Comparison of ENCODE assay signal across 30 cellular contexts in the genomic region with DNA sequence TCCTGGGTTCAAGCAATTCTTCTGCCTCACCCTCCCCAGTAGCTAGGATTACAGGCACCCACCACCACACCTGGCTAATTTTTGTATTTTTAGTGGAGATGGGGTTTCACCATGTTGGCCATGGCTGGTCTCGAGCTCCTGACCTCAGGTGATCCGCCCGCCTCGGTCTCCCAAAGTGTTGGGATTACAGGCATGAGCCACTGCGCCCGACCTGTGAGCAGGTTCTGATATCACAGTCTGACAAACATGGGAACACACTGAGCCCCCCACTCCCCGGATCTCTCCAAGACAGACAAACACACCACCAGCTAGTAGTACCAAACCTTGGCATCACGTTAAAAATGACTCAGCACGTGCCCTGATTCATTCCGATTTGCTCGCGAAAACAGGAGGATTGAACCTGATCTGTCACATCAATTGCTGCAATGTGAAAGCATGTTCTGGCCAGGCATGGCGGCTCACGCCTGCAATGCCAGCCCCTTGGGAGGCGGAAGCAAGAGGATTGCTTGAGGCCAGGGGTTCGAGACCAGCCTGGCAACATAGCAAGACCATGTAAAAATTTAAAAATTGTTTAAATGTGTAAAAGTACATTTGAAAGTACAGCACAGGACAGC.
DNase-seq lines count a peak whose midpoint lies in the region; ATAC-seq and TF ChIP-seq lines count a peak whose summit lies in the region.
"Had no signal": no experiment of that assay in that cellular context is flagged by ENCODE, and none has a peak within 500 bp of the region (broad histone marks: within the 10 kb centered on the region; RNA-seq: fewer than 3 reads in every experiment).

No MANE protein-coding gene starts in this region.

- peaks cover 7 to 8% of the 10 kb centered on the region in 2 donors for H3K36me3 Mint-ChIP-seq in activated naive CD4-positive, alpha-beta T cell treated with anti-CD3 and anti-CD28 coated beads, Interleukin-2, amount 50 U/mL, for 72 hours
- peaks cover 8% of the 10 kb centered on the region for H3K36me3 Mint-ChIP-seq in T-helper 17 cell (ENCODE audit: low read depth)

- TF ChIP-seq CTCF in epithelial cell of esophagus (IDR thresholded peaks at IDR 0.05; ENCODE audit: insufficient read depth, low read depth, low read length, missing control alignments) (no peak), tibial artery (IDR thresholded peaks at IDR 0.05) (no peak)

- peak overlapping the region; percentile 31 to 57 for H3K27ac Mint-ChIP-seq in activated naive CD4-positive, alpha-beta T cell treated with anti-CD3 and anti-CD28 coated beads, Interleukin-2, amount 50 U/mL, for 72 hours
- H3K27ac Mint-ChIP-seq in T-helper 17 cell: peak overlapping the region; percentile 45
- H3K27ac Mint-ChIP-seq: activated CD8-positive, alpha-beta T cell treated with anti-CD3 and anti-CD28 coated beads, Interleukin-2, amount 10 ng/mL, durations not matched to agents 7 days and 5 days; HFFc6 had no signal

- no peaks in the 10 kb centered on the region for H3K9me3 Mint-ChIP-seq in activated naive CD4-positive, alpha-beta T cell treated with anti-CD3 and anti-CD28 coated beads, Interleukin-2, amount 50 U/mL, for 72 hours
- H3K9me3 Mint-ChIP-seq: brain; CD4-positive, alpha-beta memory T cell; GM23338; HFFc6; naive thymus-derived CD8-positive, alpha-beta T cell had no signal

- no peak overlapping the region for H3K4me3 ChIP-seq in epithelial cell of esophagus (ENCODE audit: low read length)
- H3K4me3 ChIP-seq in tibial artery: no peak overlapping the region
- H3K4me3 ChIP-seq: A549, GM23338, lung, PC-9, prostate gland, sigmoid colon, upper lobe of right lung had no signal

- peaks cover 56 to 95% (median 85%) of the 10 kb centered on the region in 3 donors for H3K36me3 ChIP-seq in tibial artery

- DNase-seq in activated naive CD4-positive, alpha-beta T cell treated with anti-CD3 and anti-CD28 coated beads, Interleukin-2, amount 50 U/mL, for 72 hours (ENCODE audit: low spot score in 2 of 2): peak in 1 of 2 donors; percentile 31
- no peak for DNase-seq in activated naive CD4-positive, alpha-beta T cell treated with Interleukin-2 at 50 U/mL for 16 hours
- no peak for DNase-seq in T-helper 17 cell
- DNase-seq in epithelial cell of esophagus (ENCODE audit: low read depth): peak; percentile 15
- no peak for DNase-seq in tibial artery
- DNase-seq: activated CD8-positive, alpha-beta T cell treated with anti-CD3 and anti-CD28 coated beads, Interleukin-2, amount 10 ng/mL, durations not matched to agents 7 days and 5 days; activated T-cell treated with anti-CD3 and anti-CD28 coated beads for 4 hours; CD4-positive, alpha-beta memory T cell; KG1; MM.1S; naive thymus-derived CD8-positive, alpha-beta T cell; NCI-H1105 treated with DMSO at 0.1 percent for 48 hours; NCI-H187 treated with DMSO at 0.1 percent for 48 hours; NCI-H2171; NCI-H524 treated with DMSO at 0.1 percent for 48 hours; PC-9; SHP77 treated with DMSO at 0.1 percent for 48 hours; sigmoid colon; stimulated activated CD4-positive, alpha-beta T cell treated with anti-CD3 and anti-CD28 coated beads, Interleukin-12 subunit alpha, Interleukin-12 subunit beta, amount 100 ng/mL, for 4 hours; stimulated activated CD4-positive, alpha-beta T cell treated with anti-CD3 and anti-CD28 coated beads, Interleukin-2, amount 100 ng/mL, for 48 hours; upper lobe of right lung had no signal

- H3K27me3 Mint-ChIP-seq in T-helper 17 cell: no peaks in the 10 kb centered on the region
- H3K27me3 Mint-ChIP-seq: brain; CD4-positive, alpha-beta memory T cell; naive thymus-derived CD8-positive, alpha-beta T cell had no signal

- H3K4me1 ChIP-seq in tibial artery: peaks cover 0 to 78% (median 36%) of the 10 kb centered on the region in 4 donors

- H3K4me3 Mint-ChIP-seq in T-helper 17 cell: no peak overlapping the region
- H3K4me3 Mint-ChIP-seq: activated CD8-positive, alpha-beta T cell treated with anti-CD3 and anti-CD28 coated beads, Interleukin-2, amount 10 ng/mL, durations not matched to agents 7 days and 5 days; CD4-positive, alpha-beta memory T cell; GM23338; naive thymus-derived CD8-positive, alpha-beta T cell had no signal

- intact Hi-C loops in tibial artery (cut with DNase I; ENCODE audit: low total_unique reads): loop anchor here (10.0 kb wide), 1 partner anchor 377 kb away; no protein-coding TSS in a partner anchor

- H3K4me1 Mint-ChIP-seq in T-helper 17 cell: peaks cover 6% of the 10 kb centered on the region

- no peak for ATAC-seq in activated naive CD4-positive, alpha-beta T cell treated with anti-CD3 and anti-CD28 coated beads, Interleukin-2, amount 50 U/mL, for 72 hours
- ATAC-seq in T-helper 17 cell: no peak
- no peak for ATAC-seq in HG02571 (IDR thresholded peaks at IDR 0.05; ENCODE audit: unreplicated experiment)
- ATAC-seq in GM18858 (IDR thresholded peaks at IDR 0.05; ENCODE audit: unreplicated experiment): no peak
- no peak for ATAC-seq in HG03095 (IDR thresholded peaks at IDR 0.05; ENCODE audit: unreplicated experiment)
- ATAC-seq: activated CD8-positive, alpha-beta T cell treated with anti-CD3 and anti-CD28 coated beads, Interleukin-2, amount 10 ng/mL, durations not matched to agents 7 days and 5 days; naive thymus-derived CD8-positive, alpha-beta T cell had no signal

- no peaks in the 10 kb centered on the region for H3K9me3 ChIP-seq in T-helper 17 cell (ENCODE audit: control insufficient read depth, low read length, poor library complexity, severe bottlenecking)
- H3K9me3 ChIP-seq in tibial artery: no peaks in the 10 kb centered on the region
- H3K9me3 ChIP-seq: A549, prostate gland, sigmoid colon, upper lobe of right lung had no signal

- H3K27me3 ChIP-seq in tibial artery: no peaks in the 10 kb centered on the region
- H3K27me3 ChIP-seq: sigmoid colon, upper lobe of right lung had no signal

- peak overlapping the region; percentile 82 to 92 for H3K27ac ChIP-seq in tibial artery
- H3K27ac ChIP-seq: A549, PC-9, prostate gland, sigmoid colon, upper lobe of right lung had no signal
